In the genomic region with DNA sequence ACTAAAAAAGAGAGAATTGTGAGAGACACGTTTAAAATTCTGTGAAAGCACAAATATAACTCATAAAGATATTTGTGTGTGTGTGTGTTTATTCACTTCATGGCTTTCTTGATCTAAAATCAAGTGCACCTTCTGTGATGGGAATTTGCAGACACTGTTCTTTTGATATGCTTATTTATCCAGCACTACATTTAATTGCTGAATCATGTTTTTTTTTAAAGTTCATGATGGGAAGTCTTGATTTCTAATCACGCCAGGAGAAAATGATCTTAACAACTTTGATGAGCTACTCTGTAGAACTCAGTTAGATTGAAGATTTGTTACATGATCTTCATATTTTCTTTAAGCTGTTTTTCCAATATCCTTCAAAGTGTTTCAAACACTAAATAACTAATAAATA, we compare ENCODE assay signal across 2 cellular contexts.
TF ChIP-seq lines count a peak whose summit lies in the region.

No MANE protein-coding gene starts in this region.

TF ChIP-seq in A549, 52 proteins besides CTCF, POLR2A, EP300 and RAD21 (continued from another document):
- TF ChIP-seq FOSL2 (IDR thresholded peaks at IDR 0.05) (no peak), FOSL2 (CRISPR knock-in tag; IDR thresholded peaks at IDR 0.05) (no peak)

TF ChIP-seq in IMR-90, 13 proteins besides CTCF, POLR2A, EP300 and RAD21 (continued from another document):
- TF ChIP-seq, protein P1, sequence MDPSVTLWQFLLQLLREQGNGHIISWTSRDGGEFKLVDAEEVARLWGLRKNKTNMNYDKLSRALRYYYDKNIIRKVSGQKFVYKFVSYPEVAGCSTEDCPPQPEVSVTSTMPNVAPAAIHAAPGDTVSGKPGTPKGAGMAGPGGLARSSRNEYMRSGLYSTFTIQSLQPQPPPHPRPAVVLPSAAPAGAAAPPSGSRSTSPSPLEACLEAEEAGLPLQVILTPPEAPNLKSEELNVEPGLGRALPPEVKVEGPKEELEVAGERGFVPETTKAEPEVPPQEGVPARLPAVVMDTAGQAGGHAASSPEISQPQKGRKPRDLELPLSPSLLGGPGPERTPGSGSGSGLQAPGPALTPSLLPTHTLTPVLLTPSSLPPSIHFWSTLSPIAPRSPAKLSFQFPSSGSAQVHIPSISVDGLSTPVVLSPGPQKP (IDR thresholded peaks at IDR 0.05; ENCODE audit: borderline replicate concordance, low read depth, low read length), result no peak
- TF ChIP-seq MAFK (IDR thresholded peaks at IDR 0.05; ENCODE audit: low read depth, low read length) (peak; percentile 73), CEBPB (IDR thresholded peaks at IDR 0.05; ENCODE audit: low read depth, low read length) (no peak), SMC3 (IDR thresholded peaks at IDR 0.05; ENCODE audit: low read depth, low read length) (no peak), NFE2L2 (IDR thresholded peaks at IDR 0.05; ENCODE audit: low read depth, low read length) (peak; percentile 49; the same call in 1 of the 2 replicates), CHD1 (IDR thresholded peaks at IDR 0.05; ENCODE audit: low read depth, low read length) (no peak), MAZ (IDR thresholded peaks at IDR 0.05; ENCODE audit: borderline replicate concordance, low read depth, low read length) (no peak)
- TF ChIP-seq, protein P2, sequence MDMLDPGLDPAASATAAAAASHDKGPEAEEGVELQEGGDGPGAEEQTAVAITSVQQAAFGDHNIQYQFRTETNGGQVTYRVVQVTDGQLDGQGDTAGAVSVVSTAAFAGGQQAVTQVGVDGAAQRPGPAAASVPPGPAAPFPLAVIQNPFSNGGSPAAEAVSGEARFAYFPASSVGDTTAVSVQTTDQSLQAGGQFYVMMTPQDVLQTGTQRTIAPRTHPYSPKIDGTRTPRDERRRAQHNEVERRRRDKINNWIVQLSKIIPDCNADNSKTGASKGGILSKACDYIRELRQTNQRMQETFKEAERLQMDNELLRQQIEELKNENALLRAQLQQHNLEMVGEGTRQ (IDR thresholded peaks at IDR 0.05; ENCODE audit: low read depth, low read length), result no peak
